ENCODE assay signal across 11 cellular contexts in the genomic region with DNA sequence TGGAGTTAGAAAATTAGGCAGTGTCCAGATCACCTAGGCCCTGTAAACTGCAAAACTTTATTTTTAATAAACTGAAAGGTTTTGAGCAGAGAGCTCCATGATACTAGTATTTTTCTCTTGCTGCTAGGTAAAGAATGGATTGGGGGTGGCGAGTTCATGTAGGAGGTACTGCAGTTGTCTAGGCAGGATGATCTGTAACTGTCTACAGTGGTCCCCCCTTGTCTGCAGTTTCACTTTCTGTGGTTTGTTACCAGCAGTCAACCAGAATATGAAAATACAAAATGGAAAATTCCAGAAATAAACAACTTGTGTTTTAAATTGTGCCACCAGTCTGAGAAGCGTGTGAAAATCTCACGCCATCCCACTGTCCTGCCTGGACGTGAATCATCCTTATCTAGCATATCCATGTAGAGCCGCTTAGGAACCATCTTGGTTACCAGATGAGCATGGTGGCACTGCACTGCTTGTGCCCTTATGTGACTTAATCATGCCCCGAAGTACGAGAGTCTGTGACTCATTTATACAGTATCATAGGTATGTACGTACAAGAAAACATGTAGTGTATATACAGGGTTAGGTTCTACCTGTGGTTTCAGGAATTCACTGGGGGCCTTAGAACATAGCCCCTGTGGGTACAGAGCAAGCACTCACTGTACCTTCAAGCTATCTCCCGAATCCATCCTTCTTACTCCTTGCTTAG.
DNase-seq lines count a peak whose midpoint lies in the region; ATAC-seq and TF ChIP-seq lines count a peak whose summit lies in the region.
"Had no signal": no experiment of that assay in that cellular context is flagged by ENCODE, and none has a peak within 500 bp of the region (broad histone marks: within the 10 kb centered on the region; RNA-seq: fewer than 3 reads in every experiment).

No MANE protein-coding gene starts in this region.

- no peak for TF ChIP-seq POLR2A in HCT116 (IDR thresholded peaks at IDR 0.05; ENCODE audit: borderline replicate concordance, extremely low read depth, insufficient read depth, insufficient read length)
- no peak for TF ChIP-seq POLR2A in spleen (IDR thresholded peaks at IDR 0.05)

- H3K9me2 ChIP-seq in HCT116 (ENCODE audit: insufficient read depth) (no peaks in the 10 kb centered on the region), PC-3 (replicated peaks; ENCODE audit: low read length) (no peaks in the 10 kb centered on the region)

- H2AFZ ChIP-seq in HCT116 (ENCODE audit: low read depth, low read length, poor library complexity, severe bottlenecking) (no peak overlapping the region), PC-3 (ENCODE audit: low read length) (no peak overlapping the region)

- H3K36me3 ChIP-seq in HCT116 (ENCODE audit: control insufficient read depth in 1 of 2, insufficient read depth in 2 of 2, low read length in 2 of 2), result peaks cover 7 to 9% of the 10 kb centered on the region in 2 experiments; a peak in 2 of 4 replicates
- peaks cover 12% of the 10 kb centered on the region for H3K36me3 ChIP-seq in PC-3 (ENCODE audit: low read depth, low read length)
- H3K36me3 ChIP-seq in spleen, result peaks cover 0 to 40% (median 23%) of the 10 kb centered on the region in 6 donors

- no peak overlapping the region for H3K4me3 ChIP-seq in HCT116 (replicated peaks in 1 of 2; ENCODE audit: low read depth in 1 of 2, low read length in 2 of 2)
- no peak overlapping the region for H3K4me3 ChIP-seq in PC-3 (ENCODE audit: low read length)
- H3K4me3 ChIP-seq in spleen, result no peak overlapping the region
- H3K4me3 ChIP-seq: upper lobe of left lung had no signal

- H4K20me1 ChIP-seq in HCT116 (ENCODE audit: insufficient read depth) (no peaks in the 10 kb centered on the region), PC-3 (ENCODE audit: low read length) (no peaks in the 10 kb centered on the region)

- H3K9ac ChIP-seq in HCT116 (ENCODE audit: low read length) (no peak overlapping the region), PC-3 (ENCODE audit: low read length) (no peak overlapping the region)

- H3K27ac ChIP-seq in HCT116 (ENCODE audit: low read depth, low read length) (no peak overlapping the region), PC-3 (ENCODE audit: low read length) (peak overlapping the region; percentile 30), spleen (no peak overlapping the region)
- H3K27ac ChIP-seq: upper lobe of left lung had no signal

- H3K4me2 ChIP-seq in HCT116 (ENCODE audit: low read length) (no peak overlapping the region), PC-3 (ENCODE audit: low read length) (peak overlapping the region; percentile 10; the same call in 1 of the 2 replicates)

- intact Hi-C loops in HCT116 (cut with micrococcal nuclease) (no loop called here), PC-3 (cut with micrococcal nuclease) (no loop called here), spleen (cut with DNase I; ENCODE audit: low total_unique reads) (no loop called here)

- H3K27me3 ChIP-seq in HCT116 (ENCODE audit: insufficient read depth, low read length) (no peaks in the 10 kb centered on the region), PC-3 (ENCODE audit: low read length) (no peaks in the 10 kb centered on the region), spleen (replicated peaks in 1 of 7) (no peaks in the 10 kb centered on the region)
- H3K27me3 ChIP-seq: upper lobe of left lung had no signal

- BruUV-seq in HCT116 (replicated peaks; lab: Mats Ljungman, UMichigan) (TSS peak; percentile 41), PC-3 (replicated peaks; lab: Mats Ljungman, UMichigan) (no TSS peak)

- 86 to 94% (median 92%) methylated on average over 9 of the region's 9 CpGs for WGBS in spleen, 5 donors

- H3K79me2 ChIP-seq in HCT116 (ENCODE audit: insufficient read depth, low read length) (no peaks in the 10 kb centered on the region), PC-3 (ENCODE audit: low read length) (no peaks in the 10 kb centered on the region)

- peak; percentile 70 for ATAC-seq in GM18867 (IDR thresholded peaks at IDR 0.05; ENCODE audit: unreplicated experiment)
- ATAC-seq in HCT116, result peak; percentile 63
- peak; percentile 66 for ATAC-seq in PC-3
- ATAC-seq in GM21737 (IDR thresholded peaks at IDR 0.05; ENCODE audit: unreplicated experiment), result no peak

- POLR2A ChIA-PET in HCT116 (lab: Charles Lee), result no interaction called here
- POLR2A ChIA-PET in PC-3 (lab: Charles Lee; ENCODE audit: unreplicated experiment), result no interaction called here

- TF ChIP-seq RAD21 in HCT116 (IDR thresholded peaks at IDR 0.05; ENCODE audit: low read depth), result no peak

- DNase-seq in HCT116 (ENCODE audit: low read depth, low spot score) (no peak), PC-3 (no peak), inferior parietal cortex (ENCODE audit: extremely low spot score) (peak; percentile 38), cerebellar nuclear complex (lab: John Stamatoyannopoulos, UW) (no peak), cerebellar cortex (ENCODE audit: low spot score) (no peak), spleen (no peak)
- DNase-seq: mesenchymal stem cell, NCI-H2029, upper lobe of left lung had no signal

- H3K9me3 ChIP-seq in HCT116 (ENCODE audit: control insufficient read depth in 1 of 2, insufficient read depth in 1 of 2, low read depth in 1 of 2, low read length in 2 of 2), result no peaks in the 10 kb centered on the region
- H3K9me3 ChIP-seq in PC-3 (ENCODE audit: low read length), result no peaks in the 10 kb centered on the region
- no peaks in the 10 kb centered on the region for H3K9me3 ChIP-seq in spleen
- H3K9me3 ChIP-seq: upper lobe of left lung had no signal

- no peaks in the 10 kb centered on the region for H3F3A ChIP-seq in PC-3 (ENCODE audit: low read length, unreplicated experiment)

- CTCF ChIA-PET in HCT116 (lab: Charles Lee) (no interaction called here), PC-3 (lab: Charles Lee) (no interaction called here)

- H3K4me1 ChIP-seq in HCT116 (ENCODE audit: control insufficient read depth in 1 of 2, insufficient read depth in 2 of 2, low read length in 2 of 2), result peaks cover 0 to 9% of the 10 kb centered on the region in 2 experiments; a peak in 1 of 4 replicates
- H3K4me1 ChIP-seq in PC-3 (ENCODE audit: insufficient read depth, low read length), result peaks cover 11% of the 10 kb centered on the region
- H3K4me1 ChIP-seq in spleen, result no peaks in the 10 kb centered on the region
- H3K4me1 ChIP-seq: upper lobe of left lung had no signal

- TF ChIP-seq CTCF in HCT116 (IDR thresholded peaks at IDR 0.05 in 2 of 3, conservative IDR thresholded peaks at IDR 0.05 in 1 of 3; ENCODE audit: borderline replicate concordance in 1 of 3, insufficient read depth in 1 of 3, low read depth in 2 of 3, low read length in 2 of 3) (no peak), PC-3 (conservative IDR thresholded peaks at IDR 0.05; ENCODE audit: low read depth, low read length) (no peak), spleen (IDR thresholded peaks at IDR 0.05 in 8 of 11, conservative IDR thresholded peaks at IDR 0.05 in 3 of 11) (no peak)

- RAD21 ChIA-PET in HCT116 (lab: Charles Lee; ENCODE audit: low non-redundant PET in 1 of 2, low total read pairs in 2 of 2, uncharacterized antibody in 2 of 2, unreplicated experiment in 2 of 2), result no interaction called here

TF ChIP-seq in HCT116, 20 proteins besides CTCF, POLR2A, EP300 and RAD21:
- TF ChIP-seq CEBPB (IDR thresholded peaks at IDR 0.05; ENCODE audit: low read depth) (no peak), CBX3 (IDR thresholded peaks at IDR 0.05; ENCODE audit: low read depth) (no peak), ZBTB33 (IDR thresholded peaks at IDR 0.05; ENCODE audit: extremely low read depth, insufficient replicate concordance, low read length) (no peak), SP1 (IDR thresholded peaks at IDR 0.05; ENCODE audit: low read depth) (no peak), TCF7L2 (IDR thresholded peaks at IDR 0.05; ENCODE audit: borderline replicate concordance, extremely low read depth, insufficient read depth, insufficient read length) (no peak), EZH2 (IDR thresholded peaks at IDR 0.05) (no peak), YY1 (IDR thresholded peaks at IDR 0.05; ENCODE audit: extremely low read depth, insufficient replicate concordance, low read depth, low read length) (no peak), POLR2AphosphoS5 (IDR thresholded peaks at IDR 0.05; ENCODE audit: low read depth, low read length) (0 out of 2 replicates have a peak, but pooled peaks have one; percentile 40)
